23 cellular contexts compared by ENCODE assay signal in genomic region chr15:25776071-25776740, GRCh38.
DNase-seq lines count a peak whose midpoint lies in the region; ATAC-seq, FAIRE-seq and TF ChIP-seq lines count a peak whose summit lies in the region.
"Had no signal": no experiment of that assay in that cellular context is flagged by ENCODE, and none has a peak within 500 bp of the region (broad histone marks: within the 10 kb centered on the region; RNA-seq: fewer than 3 reads in every experiment).

No MANE protein-coding gene starts in this region.

- no peak overlapping the region for H3K4me3 Mint-ChIP-seq in activated CD4-positive, alpha-beta T cell treated with anti-CD3 and anti-CD28 coated beads, Interleukin-2, amount 10 ng/mL, durations not matched to agents 24 days and 14 days
- H3K4me3 Mint-ChIP-seq in T-helper 2 cell treated with Interferon-gamma antibody and Interleukin-4, amounts not matched to agents 5 μg/mL and 100 μg/mL, for 36 hours = peak overlapping the region; percentile 11
- H3K4me3 Mint-ChIP-seq: IgD-negative memory B cell had no signal

- H3K4me3 ChIP-seq in kidney (ENCODE audit: low read length in 2 of 2) (no peak overlapping the region), skeletal muscle tissue (ENCODE audit: low read length in 3 of 3) (peak overlapping the region in 1 of 3 donors; percentile 27), ascending aorta (no peak overlapping the region), left lung (no peak overlapping the region), tibial nerve (no peak overlapping the region)
- H3K4me3 ChIP-seq: breast epithelium, GM12878, heart right ventricle, right lobe of liver had no signal

- H3K9me3 Mint-ChIP-seq in activated CD4-positive, alpha-beta T cell treated with anti-CD3 and anti-CD28 coated beads, Interleukin-2, amount 10 ng/mL, durations not matched to agents 24 days and 14 days = no peaks in the 10 kb centered on the region
- no peaks in the 10 kb centered on the region for H3K9me3 Mint-ChIP-seq in T-helper 2 cell treated with Interferon-gamma antibody and Interleukin-4, amounts not matched to agents 5 μg/mL and 100 μg/mL, for 36 hours
- H3K9me3 Mint-ChIP-seq: IgD-negative memory B cell had no signal

- no peak for DNase-seq in activated CD4-positive, alpha-beta T cell treated with anti-CD3 and anti-CD28 coated beads, Interleukin-2, amount 10 ng/mL, durations not matched to agents 24 days and 14 days
- DNase-seq in activated CD4-positive, alpha-beta T cell treated with anti-CD3 and anti-CD28 coated beads for 1 hour = no peak
- no peak for DNase-seq in T-helper 2 cell treated with Interferon-gamma antibody and Interleukin-4, amounts not matched to agents 5 μg/mL and 100 μg/mL, for 36 hours (ENCODE audit: low spot score)
- DNase-seq in kidney (peak; percentile 54), ascending aorta (ENCODE audit: low spot score in 2 of 2) (no peak), left lung (no peak), tibial nerve (ENCODE audit: low spot score in 2 of 2) (no peak)
- DNase-seq: activated naive CD4-positive, alpha-beta T cell treated with anti-CD3 and anti-CD28 coated beads, Interleukin-2, amount 50 U/mL, for 16 hours; mammary epithelial cell; NCI-H524; stimulated activated CD4-positive, alpha-beta T cell treated with anti-CD3 and anti-CD28 coated beads, Interleukin-4, amount 100 ng/mL, for 1 hour; T1000 had no signal

- ATAC-seq in left lung = no peak
- ATAC-seq: activated CD4-positive, CD25-positive, alpha-beta regulatory T cell treated with anti-CD3 and anti-CD28 coated beads, Interleukin-2, amount 50 U/mL, for 24 hours had no signal

- peaks cover 27% of the 10 kb centered on the region for H3K36me3 Mint-ChIP-seq in activated CD4-positive, alpha-beta T cell treated with anti-CD3 and anti-CD28 coated beads, Interleukin-2, amount 10 ng/mL, durations not matched to agents 24 days and 14 days (ENCODE audit: low read depth)
- peaks cover 33% of the 10 kb centered on the region for H3K36me3 Mint-ChIP-seq in T-helper 2 cell treated with Interferon-gamma antibody and Interleukin-4, amounts not matched to agents 5 μg/mL and 100 μg/mL, for 36 hours (ENCODE audit: low read depth)
- H3K36me3 Mint-ChIP-seq: IgD-negative memory B cell had no signal

- no peak overlapping the region for H3K27ac ChIP-seq in kidney (ENCODE audit: low read depth in 2 of 2, low read length in 2 of 2)
- H3K27ac ChIP-seq in skeletal muscle tissue (ENCODE audit: low read depth, low read length) = peak overlapping the region; percentile 19
- no peak overlapping the region for H3K27ac ChIP-seq in ascending aorta
- no peak overlapping the region for H3K27ac ChIP-seq in left lung
- peak overlapping the region in 1 of 4 donors; percentile 14 for H3K27ac ChIP-seq in tibial nerve
- H3K27ac ChIP-seq: 22Rv1, breast epithelium, C4-2B, right lobe of liver had no signal

- H3K9ac ChIP-seq in kidney (ENCODE audit: low read length in 2 of 2) (no peak overlapping the region), skeletal muscle tissue (ENCODE audit: low read depth in 1 of 3, low read length in 3 of 3) (no peak overlapping the region)

- H3K36me3 ChIP-seq in kidney (ENCODE audit: control insufficient read depth in 1 of 2, insufficient read depth in 2 of 2, low read length in 2 of 2) (no peaks in the 10 kb centered on the region), skeletal muscle tissue (ENCODE audit: control insufficient read depth in 3 of 3, insufficient read depth in 3 of 3, low read length in 3 of 3) (no peaks in the 10 kb centered on the region), ascending aorta (peaks cover 11 to 12% of the 10 kb centered on the region in 2 donors), left lung (peaks cover 0 to 7% of the 10 kb centered on the region in 2 donors), tibial nerve (peaks cover 0 to 13% (median 0%) of the 10 kb centered on the region in 3 donors)
- H3K36me3 ChIP-seq: breast epithelium, right lobe of liver had no signal

- no peaks in the 10 kb centered on the region for H3K27me3 Mint-ChIP-seq in activated CD4-positive, alpha-beta T cell treated with anti-CD3 and anti-CD28 coated beads, Interleukin-2, amount 10 ng/mL, durations not matched to agents 24 days and 14 days
- H3K27me3 Mint-ChIP-seq in T-helper 2 cell treated with Interferon-gamma antibody and Interleukin-4, amounts not matched to agents 5 μg/mL and 100 μg/mL, for 36 hours (ENCODE audit: low read depth) = no peaks in the 10 kb centered on the region

- WGBS in tibial nerve, 2 donors = 86 to 89% methylated on average over 14 of the region's 14 CpGs

- H3K9me3 ChIP-seq in kidney (ENCODE audit: control insufficient read depth in 1 of 2, low read length in 2 of 2) = no peaks in the 10 kb centered on the region
- H3K9me3 ChIP-seq in skeletal muscle tissue (ENCODE audit: control insufficient read depth in 3 of 3, low read length in 3 of 3) = no peaks in the 10 kb centered on the region
- no peaks in the 10 kb centered on the region for H3K9me3 ChIP-seq in ascending aorta
- no peaks in the 10 kb centered on the region for H3K9me3 ChIP-seq in left lung
- no peaks in the 10 kb centered on the region for H3K9me3 ChIP-seq in tibial nerve
- H3K9me3 ChIP-seq: breast epithelium, heart right ventricle, right lobe of liver had no signal

- H3K27me3 ChIP-seq in skeletal muscle tissue (ENCODE audit: control insufficient read depth in 3 of 3, insufficient read depth in 3 of 3, low read length in 3 of 3) (no peaks in the 10 kb centered on the region), ascending aorta (no peaks in the 10 kb centered on the region), left lung (no peaks in the 10 kb centered on the region), tibial nerve (no peaks in the 10 kb centered on the region)
- H3K27me3 ChIP-seq: breast epithelium, heart right ventricle, right lobe of liver had no signal

- TF ChIP-seq POLR2A in tibial nerve (IDR thresholded peaks at IDR 0.05) = no peak

- peaks cover 21% of the 10 kb centered on the region for H3K4me1 Mint-ChIP-seq in activated CD4-positive, alpha-beta T cell treated with anti-CD3 and anti-CD28 coated beads, Interleukin-2, amount 10 ng/mL, durations not matched to agents 24 days and 14 days
- peaks cover 33% of the 10 kb centered on the region for H3K4me1 Mint-ChIP-seq in T-helper 2 cell treated with Interferon-gamma antibody and Interleukin-4, amounts not matched to agents 5 μg/mL and 100 μg/mL, for 36 hours (ENCODE audit: low read depth)

- intact Hi-C loops in activated CD4-positive, alpha-beta T cell treated with anti-CD3 and anti-CD28 coated beads, Interleukin-2, amount 10 ng/mL, durations not matched to agents 24 days and 14 days (cut with micrococcal nuclease) = no loop called here
- intact Hi-C loops in kidney (cut with DNase I) (no loop called here), ascending aorta (cut with DNase I) (no loop called here), left lung (cut with DNase I) (no loop called here)

- no peak for FAIRE-seq in kidney (lab: Jason Lieb, UNC)
- FAIRE-seq: G401.6, GM12878, islet of Langerhans had no signal

- peak overlapping the region; percentile 2 for H3K27ac Mint-ChIP-seq in activated CD4-positive, alpha-beta T cell treated with anti-CD3 and anti-CD28 coated beads, Interleukin-2, amount 10 ng/mL, durations not matched to agents 24 days and 14 days
- peak overlapping the region; percentile 29 for H3K27ac Mint-ChIP-seq in T-helper 2 cell treated with Interferon-gamma antibody and Interleukin-4, amounts not matched to agents 5 μg/mL and 100 μg/mL, for 36 hours
- H3K27ac Mint-ChIP-seq: IgD-negative memory B cell had no signal

- H3K4me1 ChIP-seq in kidney (ENCODE audit: control insufficient read depth in 1 of 2, insufficient read depth in 1 of 2, low read depth in 1 of 2, low read length in 2 of 2) (no peaks in the 10 kb centered on the region), skeletal muscle tissue (ENCODE audit: control insufficient read depth in 3 of 3, insufficient read depth in 3 of 3, low read length in 3 of 3) (peaks cover 8 to 12% (median 10%) of the 10 kb centered on the region in 3 donors), ascending aorta (peaks cover 7 to 20% of the 10 kb centered on the region in 2 donors), left lung (peaks cover 3% of the 10 kb centered on the region in 2 donors), tibial nerve (peaks cover 0 to 20% (median 0%) of the 10 kb centered on the region in 4 donors)
- H3K4me1 ChIP-seq: breast epithelium, right lobe of liver had no signal

- TF ChIP-seq EP300 in tibial nerve (IDR thresholded peaks at IDR 0.05) = no peak

- TF ChIP-seq CTCF in kidney (IDR thresholded peaks at IDR 0.05; ENCODE audit: borderline replicate concordance, extremely low read depth, insufficient read depth) (no peak), ascending aorta (IDR thresholded peaks at IDR 0.05) (no peak), left lung (IDR thresholded peaks at IDR 0.05) (no peak), tibial nerve (IDR thresholded peaks at IDR 0.05) (no peak)
